ENCODE assay signal across 1 cellular context in the genomic region with DNA sequence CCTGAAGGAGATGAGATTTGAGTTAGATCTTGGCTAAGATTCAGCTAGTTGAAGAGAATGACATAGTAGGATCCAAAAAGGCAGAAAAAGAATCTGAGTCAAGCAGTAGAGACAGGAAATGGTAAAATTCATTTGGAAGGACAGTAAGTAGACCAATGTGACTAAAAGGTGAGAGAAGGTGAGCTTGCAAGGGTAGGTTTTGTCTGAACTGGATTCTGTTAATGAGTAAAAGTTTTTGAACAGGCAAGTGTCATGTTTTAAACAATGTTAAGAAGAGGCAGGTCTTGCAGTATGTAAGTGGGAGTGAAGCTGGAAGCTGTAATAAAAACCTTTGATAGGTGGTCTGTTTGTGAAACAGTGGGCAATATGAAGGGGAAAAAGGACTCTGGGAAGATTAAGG.
TF ChIP-seq lines count a peak whose summit lies in the region.

No MANE protein-coding gene starts in this region.

TF ChIP-seq in SK-N-SH, 30 proteins besides CTCF, POLR2A, EP300 and RAD21:
- TF ChIP-seq RCOR1 (IDR thresholded peaks at IDR 0.05; ENCODE audit: low read length) (no peak), TCF12 (IDR thresholded peaks at IDR 0.05) (no peak), TAF1 (IDR thresholded peaks at IDR 0.05; ENCODE audit: borderline replicate concordance, low read depth, low read length) (no peak), GATA2 (CRISPR knock-in tag; IDR thresholded peaks at IDR 0.05) (no peak), SMC3 (IDR thresholded peaks at IDR 0.05; ENCODE audit: low read depth, low read length) (no peak), NRF1 (IDR thresholded peaks at IDR 0.05; ENCODE audit: low read depth, low read length) (no peak), EZH2phosphoT487 (IDR thresholded peaks at IDR 0.05; ENCODE audit: borderline replicate concordance, low read depth) (no peak), GABPA (IDR thresholded peaks at IDR 0.05; ENCODE audit: low read depth) (no peak), MXI1 (IDR thresholded peaks at IDR 0.05; ENCODE audit: low read depth, low read length) (no peak), POLR2AphosphoS5 (IDR thresholded peaks at IDR 0.05; ENCODE audit: low read depth, low read length) (no peak), YY1 (IDR thresholded peaks at IDR 0.05; ENCODE audit: low read depth) (no peak)
- TF ChIP-seq, protein P1, sequence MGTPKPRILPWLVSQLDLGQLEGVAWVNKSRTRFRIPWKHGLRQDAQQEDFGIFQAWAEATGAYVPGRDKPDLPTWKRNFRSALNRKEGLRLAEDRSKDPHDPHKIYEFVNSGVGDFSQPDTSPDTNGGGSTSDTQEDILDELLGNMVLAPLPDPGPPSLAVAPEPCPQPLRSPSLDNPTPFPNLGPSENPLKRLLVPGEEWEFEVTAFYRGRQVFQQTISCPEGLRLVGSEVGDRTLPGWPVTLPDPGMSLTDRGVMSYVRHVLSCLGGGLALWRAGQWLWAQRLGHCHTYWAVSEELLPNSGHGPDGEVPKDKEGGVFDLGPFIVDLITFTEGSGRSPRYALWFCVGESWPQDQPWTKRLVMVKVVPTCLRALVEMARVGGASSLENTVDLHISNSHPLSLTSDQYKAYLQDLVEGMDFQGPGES (IDR thresholded peaks at IDR 0.05; ENCODE audit: low read depth, low read length) = no peak
TF ChIP-seq in SK-N-SH: peak in this region for 0.
